Comparison of ENCODE assay signal across 8 cellular contexts in the genomic region with DNA sequence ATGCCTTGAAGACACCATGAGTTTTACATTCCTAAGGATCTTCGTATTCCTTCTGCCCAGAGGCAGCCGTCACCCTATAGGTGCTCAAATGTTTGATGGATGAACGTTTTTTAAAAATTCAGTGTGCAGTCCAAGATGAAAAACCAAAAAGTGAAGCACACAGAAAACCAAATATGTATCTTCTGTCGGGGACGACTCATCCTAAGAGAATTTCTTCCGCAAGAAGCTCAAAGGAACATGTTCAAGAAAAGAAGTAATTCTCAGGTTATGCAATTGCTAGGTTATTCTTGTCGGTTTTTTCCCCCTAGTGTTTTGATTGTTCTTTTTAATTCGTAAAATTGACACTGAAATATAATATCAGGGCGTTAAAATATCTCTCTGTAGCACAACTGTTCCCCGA. TPM values are rescaled to one million over a fixed set of nuclear protein-coding genes. Genes with fewer than 3 reads are reported as not detected.
DNase-seq lines count a peak whose midpoint lies in the region; ATAC-seq and TF ChIP-seq lines count a peak whose summit lies in the region.

No MANE protein-coding gene starts in this region.

- peaks cover 0 to 6% of the 10 kb centered on the region in 2 donors for H3K36me3 ChIP-seq in stomach smooth muscle (ENCODE audit: control insufficient read depth in 2 of 2, insufficient read depth in 2 of 2, low read length in 2 of 2)

- H3K27ac Mint-ChIP-seq in T-helper 1 cell treated with Interleukin-12 subunit alpha and Interleukin-12 subunit beta and Interleukin-4 antibody, amounts not matched to agents 30 μg/mL and 1 μg/mL, for 36 hours, result peak overlapping the region; percentile 59
- H3K27ac Mint-ChIP-seq in activated B cell treated with CpG ODN at 0.5 μM for 24 hours, result peak overlapping the region; percentile 41

- intact Hi-C loops in activated B cell treated with CpG ODN at 0.5 μM for 24 hours (cut with micrococcal nuclease), result no loop called here

- no peak for ATAC-seq in activated B cell treated with CpG ODN at 0.5 μM for 24 hours (ENCODE audit: low read depth)
- no peak for ATAC-seq in GM19324 (IDR thresholded peaks at IDR 0.05; ENCODE audit: low FRiP score, unreplicated experiment)
- ATAC-seq in HG02981 (IDR thresholded peaks at IDR 0.05; ENCODE audit: unreplicated experiment), result no peak

- TF ChIP-seq CTCF in activated B cell treated with CpG ODN at 0.5 μM for 24 hours (IDR thresholded peaks at IDR 0.05), result no peak

- POLR2A ChIA-PET in activated B cell treated with CpG ODN at 0.5 μM for 24 hours (lab: Charles Lee), result interaction anchor here (1.5 to 2.8 kb wide), 5 partner anchors 29 to 136 kb away, joined by 6 to 21 read pairs (median 10); a partner anchor contains a TSS

- peak overlapping the region in 1 of 2 donors; percentile 58 for H3K9ac ChIP-seq in stomach smooth muscle (ENCODE audit: low read length in 2 of 2)

- H3K4me1 Mint-ChIP-seq in T-helper 1 cell treated with Interleukin-12 subunit alpha and Interleukin-12 subunit beta and Interleukin-4 antibody, amounts not matched to agents 30 μg/mL and 1 μg/mL, for 36 hours (ENCODE audit: low read depth), result peaks cover 21% of the 10 kb centered on the region
- peaks cover 18% of the 10 kb centered on the region for H3K4me1 Mint-ChIP-seq in activated B cell treated with CpG ODN at 0.5 μM for 24 hours

- peaks cover 25% of the 10 kb centered on the region for H3K27me3 Mint-ChIP-seq in T-helper 1 cell treated with Interleukin-12 subunit alpha and Interleukin-12 subunit beta and Interleukin-4 antibody, amounts not matched to agents 30 μg/mL and 1 μg/mL, for 36 hours (ENCODE audit: low read depth)
- no peaks in the 10 kb centered on the region for H3K27me3 Mint-ChIP-seq in activated B cell treated with CpG ODN at 0.5 μM for 24 hours

- H3K27ac ChIP-seq in stomach smooth muscle (ENCODE audit: low read length), result no peak overlapping the region

- peaks cover 3 to 10% of the 10 kb centered on the region in 2 donors for H3K27me3 ChIP-seq in stomach smooth muscle (ENCODE audit: control insufficient read depth in 1 of 2, insufficient read depth in 2 of 2, low read length in 2 of 2)

- no peaks in the 10 kb centered on the region for H3K9me3 Mint-ChIP-seq in T-helper 1 cell treated with Interleukin-12 subunit alpha and Interleukin-12 subunit beta and Interleukin-4 antibody, amounts not matched to agents 30 μg/mL and 1 μg/mL, for 36 hours
- no peaks in the 10 kb centered on the region for H3K9me3 Mint-ChIP-seq in activated B cell treated with CpG ODN at 0.5 μM for 24 hours

- CTCF ChIA-PET in activated B cell treated with CpG ODN at 0.5 μM for 24 hours (lab: Charles Lee), result interaction anchor here (2.3 to 4.6 kb wide), 3 partner anchors 12 to 135 kb away, joined by 12 to 36 read pairs (median 15); a partner anchor contains a TSS

- DNase-seq in T-helper 1 cell, result no peak
- no peak for DNase-seq in activated B cell treated with CpG ODN at 0.5 μM for 24 hours
- no peak for DNase-seq in NCI-H446 (lab: John Stamatoyannopoulos, UW)

- peak overlapping the region; percentile 89 for H3K4me3 Mint-ChIP-seq in T-helper 1 cell treated with Interleukin-12 subunit alpha and Interleukin-12 subunit beta and Interleukin-4 antibody, amounts not matched to agents 30 μg/mL and 1 μg/mL, for 36 hours
- H3K4me3 Mint-ChIP-seq in activated B cell treated with CpG ODN at 0.5 μM for 24 hours, result peak overlapping the region; percentile 90

- peaks cover 2% of the 10 kb centered on the region for H3K36me3 Mint-ChIP-seq in T-helper 1 cell treated with Interleukin-12 subunit alpha and Interleukin-12 subunit beta and Interleukin-4 antibody, amounts not matched to agents 30 μg/mL and 1 μg/mL, for 36 hours (ENCODE audit: low read depth)
- H3K36me3 Mint-ChIP-seq in activated B cell treated with CpG ODN at 0.5 μM for 24 hours (ENCODE audit: low read depth), result peaks cover 15% of the 10 kb centered on the region

- peaks cover 10% of the 10 kb centered on the region for H3K4me1 ChIP-seq in stomach smooth muscle (ENCODE audit: control insufficient read depth, insufficient read depth, low read length)

- no peaks in the 10 kb centered on the region for H3K9me3 ChIP-seq in stomach smooth muscle (ENCODE audit: control insufficient read depth in 2 of 2, low read length in 2 of 2)

- peak overlapping the region; percentile 66 for H3K4me3 ChIP-seq in iPS-11a (ENCODE audit: low read depth, low read length)
- H3K4me3 ChIP-seq in stomach smooth muscle (ENCODE audit: low read length in 2 of 2), result peak overlapping the region; percentile 52 to 78

RNA-seq across cellular contexts. Expression of a gene that starts 1.4 kb away (rescaled TPM):
- 24.0 and 25.7 TPM in 2 replicates for total RNA-seq in activated B cell treated with CpG ODN at 0.5 μM for 24 hours

RNA-seq across cellular contexts. Expression of a gene that starts 29.1 kb away (rescaled TPM):
- 1,031 and 1,128 TPM in 2 replicates for total RNA-seq in activated B cell treated with CpG ODN at 0.5 μM for 24 hours
